1 cellular context compared by ENCODE assay signal in the genomic region with DNA sequence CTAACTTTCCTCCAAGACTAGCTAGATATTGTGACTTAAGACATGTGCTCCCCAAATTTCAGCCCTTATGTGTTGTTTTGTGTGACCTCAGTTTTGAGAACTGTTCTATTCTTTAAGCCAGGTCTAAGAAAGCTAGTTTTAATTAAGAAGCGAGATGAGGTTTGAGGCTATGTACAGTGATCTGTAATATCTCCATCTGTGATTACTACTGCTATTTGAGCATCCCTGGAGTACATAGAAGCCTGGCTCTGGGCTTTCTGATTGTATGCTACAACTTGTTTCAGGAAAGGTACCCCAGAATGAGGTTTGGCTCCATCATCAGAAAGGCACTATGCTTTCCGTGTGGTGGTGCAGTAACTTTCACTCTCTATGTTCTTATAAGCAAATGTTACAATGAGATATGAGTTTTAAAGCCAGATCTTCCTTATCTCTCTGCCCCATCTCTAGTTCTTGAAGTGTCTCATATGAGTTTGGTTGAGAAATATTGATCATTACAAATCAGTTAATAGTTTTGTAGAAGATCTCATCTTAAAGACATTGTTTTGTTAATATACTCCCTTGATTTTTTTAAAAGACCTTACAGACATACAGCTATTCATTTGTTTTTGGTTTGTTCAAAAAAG.
TF ChIP-seq lines count a peak whose summit lies in the region.

No MANE protein-coding gene starts in this region.

TF ChIP-seq in IMR-90, 13 proteins besides CTCF, POLR2A, EP300 and RAD21 (continued from another document):
- TF ChIP-seq, protein P1, sequence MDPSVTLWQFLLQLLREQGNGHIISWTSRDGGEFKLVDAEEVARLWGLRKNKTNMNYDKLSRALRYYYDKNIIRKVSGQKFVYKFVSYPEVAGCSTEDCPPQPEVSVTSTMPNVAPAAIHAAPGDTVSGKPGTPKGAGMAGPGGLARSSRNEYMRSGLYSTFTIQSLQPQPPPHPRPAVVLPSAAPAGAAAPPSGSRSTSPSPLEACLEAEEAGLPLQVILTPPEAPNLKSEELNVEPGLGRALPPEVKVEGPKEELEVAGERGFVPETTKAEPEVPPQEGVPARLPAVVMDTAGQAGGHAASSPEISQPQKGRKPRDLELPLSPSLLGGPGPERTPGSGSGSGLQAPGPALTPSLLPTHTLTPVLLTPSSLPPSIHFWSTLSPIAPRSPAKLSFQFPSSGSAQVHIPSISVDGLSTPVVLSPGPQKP (IDR thresholded peaks at IDR 0.05; ENCODE audit: borderline replicate concordance, low read depth, low read length): no peak
- TF ChIP-seq SMC3 (IDR thresholded peaks at IDR 0.05; ENCODE audit: low read depth, low read length) (no peak), RFX5 (IDR thresholded peaks at IDR 0.05; ENCODE audit: low read depth, low read length) (no peak), BHLHE40 (IDR thresholded peaks at IDR 0.05; ENCODE audit: low read depth, low read length) (no peak), MAZ (IDR thresholded peaks at IDR 0.05; ENCODE audit: borderline replicate concordance, low read depth, low read length) (no peak), MXI1 (IDR thresholded peaks at IDR 0.05; ENCODE audit: borderline replicate concordance, low read depth, low read length) (no peak)
